Comparison of ENCODE assay signal across 25 cellular contexts in genomic region chr6:21392177-21392576, GRCh38.
"Had no signal": no experiment of that assay in that cellular context is flagged by ENCODE, and none has a peak within 500 bp of the region (broad histone marks: within the 10 kb centered on the region; RNA-seq: fewer than 3 reads in every experiment).

No MANE protein-coding gene starts in this region.

- H3K27ac ChIP-seq: brain microvascular endothelial cell, SJCRH30 had no signal

- H3K36me3 Mint-ChIP-seq: activated CD4-positive, alpha-beta memory T cell treated with anti-CD3 and anti-CD28 coated beads for 36 hours; activated naive CD8-positive, alpha-beta T cell had no signal

- H3K4me3 Mint-ChIP-seq: activated B cell treated with CpG ODN at 0.5 μM for 24 hours; activated CD4-positive, alpha-beta memory T cell treated with anti-CD3 and anti-CD28 coated beads for 36 hours; activated CD4-positive, alpha-beta T cell treated with anti-CD3 and anti-CD28 coated beads, Interleukin-2, amount 10 ng/mL, durations not matched to agents 7 days and 5 days; activated naive CD4-positive, alpha-beta T cell treated with anti-CD3 and anti-CD28 coated beads for 36 hours; activated naive CD8-positive, alpha-beta T cell; activated T-helper 17 cell treated with anti-CD3 and anti-CD28 coated beads, Interleukin-2, amount 50 U/mL, for 72 hours; T-helper 1 cell treated with Interleukin-12 subunit alpha and Interleukin-12 subunit beta and Interleukin-4 antibody, amounts not matched to agents 30 μg/mL and 1 μg/mL, for 36 hours had no signal

- H3K4me1 ChIP-seq: SJCRH30 had no signal

- ATAC-seq: activated T-helper 17 cell treated with anti-CD3 and anti-CD28 coated beads, Interleukin-2, amount 50 U/mL, for 72 hours; Panc1; Right ventricle myocardium inferior had no signal

- H3K9me3 Mint-ChIP-seq: activated B cell treated with CpG ODN at 0.5 μM for 24 hours; activated CD4-positive, alpha-beta memory T cell treated with anti-CD3 and anti-CD28 coated beads for 36 hours; activated naive CD4-positive, alpha-beta T cell treated with anti-CD3 and anti-CD28 coated beads for 36 hours; activated T-helper 17 cell treated with anti-CD3 and anti-CD28 coated beads, Interleukin-2, amount 50 U/mL, for 72 hours; T-helper 1 cell treated with Interleukin-12 subunit alpha and Interleukin-12 subunit beta and Interleukin-4 antibody, amounts not matched to agents 30 μg/mL and 1 μg/mL, for 36 hours had no signal

- H3K27me3 Mint-ChIP-seq: activated B cell treated with CpG ODN at 0.5 μM for 24 hours; activated CD4-positive, alpha-beta memory T cell treated with anti-CD3 and anti-CD28 coated beads for 36 hours; activated CD4-positive, alpha-beta T cell treated with anti-CD3 and anti-CD28 coated beads, Interleukin-2, amount 10 ng/mL, durations not matched to agents 7 days and 5 days; activated naive CD8-positive, alpha-beta T cell had no signal

- H3K27me3 ChIP-seq: brain microvascular endothelial cell, SJCRH30 had no signal

- H3K9me3 ChIP-seq: SJCRH30 had no signal

- H3K4me1 Mint-ChIP-seq: activated B cell treated with CpG ODN at 0.5 μM for 24 hours; activated CD4-positive, alpha-beta T cell treated with anti-CD3 and anti-CD28 coated beads, Interleukin-2, amount 10 ng/mL, durations not matched to agents 7 days and 5 days; activated T-helper 17 cell treated with anti-CD3 and anti-CD28 coated beads, Interleukin-2, amount 50 U/mL, for 72 hours had no signal

- H3K36me3 ChIP-seq: brain microvascular endothelial cell, SJCRH30 had no signal

- DNase-seq: activated B cell treated with CpG ODN at 0.5 μM for 24 hours; activated CD4-positive, alpha-beta memory T cell treated with anti-CD3 and anti-CD28 coated beads for 36 hours; activated CD4-positive, alpha-beta T cell treated with anti-CD3 and anti-CD28 coated beads for 1 hour; activated CD4-positive, alpha-beta T cell treated with anti-CD3 and anti-CD28 coated beads, Interleukin-2, amount 10 ng/mL, durations not matched to agents 7 days and 5 days; activated CD8-positive, alpha-beta memory T cell treated with anti-CD3 and anti-CD28 coated beads for 24 hours; activated gamma-delta T cell; activated naive CD4-positive, alpha-beta T cell treated with anti-CD3 and anti-CD28 coated beads for 36 hours; activated T-cell treated with anti-CD3 and anti-CD28 coated beads, Interleukin-2, amount 50 U/mL, for 48 hours; brain microvascular endothelial cell; cerebellar nuclear complex; KG1; NCI-H1092; NCI-H1417; NCI-H2029; NCI-H510A treated with DMSO at 0.1 percent for 48 hours; NCI-H69; NK-92 treated with Interleukin-12 subunit alpha and Interleukin-12 subunit beta, amount 100 ng/mL, for 24 hours; OCI-M1; RPMI8226; SJCRH30 had no signal

- H3K4me3 ChIP-seq: SJCRH30 had no signal

- H3K27ac Mint-ChIP-seq: activated B cell treated with CpG ODN at 0.5 μM for 24 hours; activated CD4-positive, alpha-beta memory T cell treated with anti-CD3 and anti-CD28 coated beads for 36 hours; activated CD4-positive, alpha-beta T cell treated with anti-CD3 and anti-CD28 coated beads, Interleukin-2, amount 10 ng/mL, durations not matched to agents 7 days and 5 days; activated naive CD4-positive, alpha-beta T cell treated with anti-CD3 and anti-CD28 coated beads for 36 hours; activated naive CD8-positive, alpha-beta T cell; activated T-helper 17 cell treated with anti-CD3 and anti-CD28 coated beads, Interleukin-2, amount 50 U/mL, for 72 hours; T-helper 1 cell treated with Interleukin-12 subunit alpha and Interleukin-12 subunit beta and Interleukin-4 antibody, amounts not matched to agents 30 μg/mL and 1 μg/mL, for 36 hours had no signal
